Comparison of ENCODE assay signal across 2 cellular contexts in genomic region chr7:128076216-128076821, GRCh38.
TF ChIP-seq lines count a peak whose summit lies in the region.

No MANE protein-coding gene starts in this region.

TF ChIP-seq in IMR-90, 13 proteins besides CTCF, POLR2A, EP300 and RAD21 (continued from another document):
- TF ChIP-seq RCOR1 (IDR thresholded peaks at IDR 0.05; ENCODE audit: insufficient replicate concordance, low read length) (no peak), SMC3 (IDR thresholded peaks at IDR 0.05; ENCODE audit: low read depth, low read length) (no peak), CHD1 (IDR thresholded peaks at IDR 0.05; ENCODE audit: low read depth, low read length) (no peak), FOS (IDR thresholded peaks at IDR 0.05; ENCODE audit: low read depth, low read length) (no peak), ELK1 (IDR thresholded peaks at IDR 0.05; ENCODE audit: borderline replicate concordance, low read depth, low read length) (no peak), USF2 (IDR thresholded peaks at IDR 0.05; ENCODE audit: low read depth, low read length) (no peak), RFX5 (IDR thresholded peaks at IDR 0.05; ENCODE audit: low read depth, low read length) (no peak), BHLHE40 (IDR thresholded peaks at IDR 0.05; ENCODE audit: low read depth, low read length) (no peak), MXI1 (IDR thresholded peaks at IDR 0.05; ENCODE audit: borderline replicate concordance, low read depth, low read length) (no peak), MAFK (IDR thresholded peaks at IDR 0.05; ENCODE audit: low read depth, low read length) (no peak)

TF ChIP-seq in endothelial cell of umbilical vein, 7 proteins besides CTCF, POLR2A, EP300 and RAD21 (continued from another document):
- TF ChIP-seq MYC (IDR thresholded peaks at IDR 0.05; ENCODE audit: low read depth, low read length) (no peak), FOS (IDR thresholded peaks at IDR 0.05; ENCODE audit: borderline replicate concordance, insufficient read depth, low read length) (no peak), POLR2AphosphoS5 (IDR thresholded peaks at IDR 0.05; ENCODE audit: insufficient read depth, low read depth, low read length) (no peak), EZH2 (IDR thresholded peaks at IDR 0.05; ENCODE audit: borderline replicate concordance, low read depth, low read length, severe bottlenecking) (no peak), MAX (IDR thresholded peaks at IDR 0.05; ENCODE audit: insufficient read depth, insufficient read length) (no peak)
TF ChIP-seq in endothelial cell of umbilical vein: peak in this region for 0.
